ENCODE assay signal across 8 cellular contexts in genomic region chr19:20078696-20079095, GRCh38. TPM values are rescaled to one million over a fixed set of nuclear protein-coding genes. Genes with fewer than 3 reads are reported as not detected.
DNase-seq lines count a peak whose midpoint lies in the region; ATAC-seq and TF ChIP-seq lines count a peak whose summit lies in the region.

No MANE protein-coding gene starts in this region.

- no peak overlapping the region for H3K14ac ChIP-seq in mesenchymal stem cell (ENCODE audit: low read length in 2 of 2)

- in situ Hi-C loops in ACHN (cut with HindIII; ENCODE audit: low pct_ligation_motif_present, low pct_unique_long_range_greater_than_20kb, low sequenced_read_pairs) = no loop called here

- no peak overlapping the region for H2BK12ac ChIP-seq in mesenchymal stem cell (ENCODE audit: low read length in 2 of 2)

- peak overlapping the region; percentile 99 for H3K4me3 ChIP-seq in NT2/D1 (ENCODE audit: insufficient read length, low read depth)
- H3K4me3 ChIP-seq in dorsolateral prefrontal cortex = peak overlapping the region; percentile 32 to 84 (median 63)
- H3K4me3 ChIP-seq in mesenchymal stem cell (ENCODE audit: insufficient read depth in 1 of 2, low read depth in 1 of 2, low read length in 2 of 2) = peak overlapping the region; percentile 47 to 73
- H3K4me3 ChIP-seq in thymus (ENCODE audit: low read length) = peak overlapping the region; percentile 50

- H2BK5ac ChIP-seq in mesenchymal stem cell (ENCODE audit: low read depth, low read length, poor library complexity, severe bottlenecking) = no peak overlapping the region

- DNase-seq in DMS79 treated with DMSO at 0.1 percent for 48 hours (lab: John Stamatoyannopoulos, UW) (peak; percentile 60), NT2/D1 (ENCODE audit: low read depth, low spot score) (no peak), dorsolateral prefrontal cortex (peak in 1 of 10 donors; percentile 34), mesenchymal stem cell (peak; percentile 48), ACHN (no peak)
- DNase-seq in effector CD4-positive, alpha-beta T cell = no peak

- H3K4me2 ChIP-seq in mesenchymal stem cell (ENCODE audit: low read length, poor library complexity, severe bottlenecking) = peak overlapping the region; percentile 79

- H3K18ac ChIP-seq in mesenchymal stem cell (ENCODE audit: low read depth in 1 of 2, low read length in 2 of 2) = peak overlapping the region in 1 of 2 experiments; percentile 19

- no peak overlapping the region for H2BK120ac ChIP-seq in mesenchymal stem cell (ENCODE audit: low read depth, low read length)

- H4K91ac ChIP-seq in mesenchymal stem cell (ENCODE audit: low read length) = no peak overlapping the region

- intact Hi-C loops in dorsolateral prefrontal cortex (cut with DNase I) = no loop called here

- H3K9me3 ChIP-seq in NT2/D1 (ENCODE audit: insufficient read depth, low read length) (peaks cover 6% of the 10 kb centered on the region), mesenchymal stem cell (ENCODE audit: control insufficient read depth, low read length) (peaks cover 23% of the 10 kb centered on the region), thymus (ENCODE audit: control insufficient read depth) (peaks cover 4% of the 10 kb centered on the region)

- H2BK15ac ChIP-seq in mesenchymal stem cell (ENCODE audit: low read depth, poor library complexity, severe bottlenecking) = no peak overlapping the region

- no peak overlapping the region for H3K4ac ChIP-seq in mesenchymal stem cell (ENCODE audit: low read depth in 1 of 2, low read length in 2 of 2)

- 1% methylated on average over 18 of the region's 19 CpGs for WGBS in mesenchymal stem cell
- WGBS in thymus = 7% methylated on average over 19 of the region's 19 CpGs

- H3K27ac ChIP-seq in dorsolateral prefrontal cortex (peak overlapping the region in 1 of 59 donors; percentile 49), mesenchymal stem cell (ENCODE audit: low read length, poor library complexity, severe bottlenecking) (no peak overlapping the region), thymus (ENCODE audit: low read depth) (no peak overlapping the region)

- H3K9ac ChIP-seq in NT2/D1 (ENCODE audit: insufficient read length, low read depth) (peak overlapping the region; percentile 99), mesenchymal stem cell (ENCODE audit: low read length) (peak overlapping the region; percentile 79)

- H3K4me1 ChIP-seq in NT2/D1 (ENCODE audit: insufficient read depth, insufficient read length) (peaks cover 5% of the 10 kb centered on the region), mesenchymal stem cell (ENCODE audit: control insufficient read depth, insufficient read depth, low read depth, low read length) (peaks cover 4% of the 10 kb centered on the region), thymus (ENCODE audit: control insufficient read depth, insufficient read depth, low read length) (no peaks in the 10 kb centered on the region)

- H3K27me3 ChIP-seq in NT2/D1 (ENCODE audit: insufficient read depth, insufficient read length) = no peaks in the 10 kb centered on the region
- peaks cover 0 to 13% (median 0%) of the 10 kb centered on the region in 45 donors for H3K27me3 ChIP-seq in dorsolateral prefrontal cortex
- no peaks in the 10 kb centered on the region for H3K27me3 ChIP-seq in mesenchymal stem cell (ENCODE audit: control insufficient read depth in 1 of 2, insufficient read depth in 1 of 2, low read length in 2 of 2)
- no peaks in the 10 kb centered on the region for H3K27me3 ChIP-seq in thymus (ENCODE audit: control insufficient read depth, insufficient read depth)

- H3K79me1 ChIP-seq in mesenchymal stem cell (replicated peaks; ENCODE audit: low read length, poor library complexity, severe bottlenecking) = peaks cover 23% of the 10 kb centered on the region

- no peak overlapping the region for H4K8ac ChIP-seq in mesenchymal stem cell (ENCODE audit: low read length)

- H2AFZ ChIP-seq in mesenchymal stem cell (ENCODE audit: low read depth, low read length) = no peak overlapping the region

- H3K36me3 ChIP-seq in NT2/D1 (ENCODE audit: insufficient read depth, insufficient read length, low read length) = peaks cover 24% of the 10 kb centered on the region
- peaks cover 0 to 4% of the 10 kb centered on the region in 2 experiments for H3K36me3 ChIP-seq in mesenchymal stem cell (ENCODE audit: control insufficient read depth in 1 of 2, insufficient read depth in 2 of 2, low read depth in 1 of 2, low read length in 2 of 2)
- H3K36me3 ChIP-seq in thymus (ENCODE audit: control insufficient read depth, insufficient read depth) = no peaks in the 10 kb centered on the region

- no peak overlapping the region for H3K23ac ChIP-seq in mesenchymal stem cell (ENCODE audit: low read length in 2 of 2)

- TF ChIP-seq CTCF in dorsolateral prefrontal cortex (IDR thresholded peaks at IDR 0.05 in 54 of 56, conservative IDR thresholded peaks at IDR 0.05 in 2 of 56; ENCODE audit: low read depth in 1 of 56, partially characterized antibody in 56 of 56) = no peak

- ATAC-seq in HG03521 (IDR thresholded peaks at IDR 0.05; ENCODE audit: unreplicated experiment) = no peak

- H2AK5ac ChIP-seq in mesenchymal stem cell (ENCODE audit: low read length, severe bottlenecking) = no peak overlapping the region

RNA-seq across cellular contexts. Expression of gene ZNF90, which starts 0.9 kb away (rescaled TPM):
- 1 to 10 TPM in 98 of 120 experiments, under 1 TPM in 22; 0.29 to 4.5 (median 1.7) TPM for total RNA-seq in dorsolateral prefrontal cortex
- 1.5 TPM for polyA plus RNA-seq in mesenchymal stem cell (2013, experiment 1 of 2)
- 1.7 TPM for polyA plus RNA-seq in mesenchymal stem cell (2013, experiment 2 of 2)
- polyA plus RNA-seq in thymus = 3.6 TPM

RNA-seq across cellular contexts. Expression of gene ZNF682, which starts 39.4 kb away (rescaled TPM):
- total RNA-seq in dorsolateral prefrontal cortex = 10 to 100 TPM in 90 of 120 experiments, 1 to 10 TPM in 30; 5.3 to 22.3 (median 11.5) TPM
- 1.2 TPM for polyA plus RNA-seq in mesenchymal stem cell (2013, experiment 1 of 2)
- polyA plus RNA-seq in mesenchymal stem cell (2013, experiment 2 of 2) = 2.0 TPM
- polyA plus RNA-seq in thymus = 19.6 TPM

Comparison
In these comparisons a context has a peak if more than half of its experiments do, and no peak if none do; other contexts are left out.
1. DNase-seq: peak in DMS79 treated with DMSO at 0.1 percent for 48 hours (single experiment) and mesenchymal stem cell (single experiment); none in NT2/D1 (single experiment), ACHN (single experiment) and effector CD4-positive, alpha-beta T cell (single experiment).
2. Peak in every context shown above with its lines, with median percentiles within 50 percentile points of each other: H3K4me3 ChIP-seq.